ENCODE assay signal across 1 cellular context in genomic region chr1:44616991-44617702, GRCh38.
TF ChIP-seq lines count a peak whose summit lies in the region.

No MANE protein-coding gene starts in this region.

TF ChIP-seq in HepG2, 621 proteins besides CTCF, POLR2A, EP300 and RAD21 (continued from another document and continues in another):
- TF ChIP-seq, protein P1, sequence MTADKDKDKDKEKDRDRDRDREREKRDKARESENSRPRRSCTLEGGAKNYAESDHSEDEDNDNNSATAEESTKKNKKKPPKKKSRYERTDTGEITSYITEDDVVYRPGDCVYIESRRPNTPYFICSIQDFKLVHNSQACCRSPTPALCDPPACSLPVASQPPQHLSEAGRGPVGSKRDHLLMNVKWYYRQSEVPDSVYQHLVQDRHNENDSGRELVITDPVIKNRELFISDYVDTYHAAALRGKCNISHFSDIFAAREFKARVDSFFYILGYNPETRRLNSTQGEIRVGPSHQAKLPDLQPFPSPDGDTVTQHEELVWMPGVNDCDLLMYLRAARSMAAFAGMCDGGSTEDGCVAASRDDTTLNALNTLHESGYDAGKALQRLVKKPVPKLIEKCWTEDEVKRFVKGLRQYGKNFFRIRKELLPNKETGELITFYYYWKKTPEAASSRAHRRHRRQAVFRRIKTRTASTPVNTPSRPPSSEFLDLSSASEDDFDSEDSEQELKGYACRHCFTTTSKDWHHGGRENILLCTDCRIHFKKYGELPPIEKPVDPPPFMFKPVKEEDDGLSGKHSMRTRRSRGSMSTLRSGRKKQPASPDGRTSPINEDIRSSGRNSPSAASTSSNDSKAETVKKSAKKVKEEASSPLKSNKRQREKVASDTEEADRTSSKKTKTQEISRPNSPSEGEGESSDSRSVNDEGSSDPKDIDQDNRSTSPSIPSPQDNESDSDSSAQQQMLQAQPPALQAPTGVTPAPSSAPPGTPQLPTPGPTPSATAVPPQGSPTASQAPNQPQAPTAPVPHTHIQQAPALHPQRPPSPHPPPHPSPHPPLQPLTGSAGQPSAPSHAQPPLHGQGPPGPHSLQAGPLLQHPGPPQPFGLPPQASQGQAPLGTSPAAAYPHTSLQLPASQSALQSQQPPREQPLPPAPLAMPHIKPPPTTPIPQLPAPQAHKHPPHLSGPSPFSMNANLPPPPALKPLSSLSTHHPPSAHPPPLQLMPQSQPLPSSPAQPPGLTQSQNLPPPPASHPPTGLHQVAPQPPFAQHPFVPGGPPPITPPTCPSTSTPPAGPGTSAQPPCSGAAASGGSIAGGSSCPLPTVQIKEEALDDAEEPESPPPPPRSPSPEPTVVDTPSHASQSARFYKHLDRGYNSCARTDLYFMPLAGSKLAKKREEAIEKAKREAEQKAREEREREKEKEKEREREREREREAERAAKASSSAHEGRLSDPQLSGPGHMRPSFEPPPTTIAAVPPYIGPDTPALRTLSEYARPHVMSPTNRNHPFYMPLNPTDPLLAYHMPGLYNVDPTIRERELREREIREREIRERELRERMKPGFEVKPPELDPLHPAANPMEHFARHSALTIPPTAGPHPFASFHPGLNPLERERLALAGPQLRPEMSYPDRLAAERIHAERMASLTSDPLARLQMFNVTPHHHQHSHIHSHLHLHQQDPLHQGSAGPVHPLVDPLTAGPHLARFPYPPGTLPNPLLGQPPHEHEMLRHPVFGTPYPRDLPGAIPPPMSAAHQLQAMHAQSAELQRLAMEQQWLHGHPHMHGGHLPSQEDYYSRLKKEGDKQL (CRISPR knock-in tag; IDR thresholded peaks at IDR 0.05; ENCODE audit: low read depth), result no peak
- TF ChIP-seq PHF8 (CRISPR knock-in tag; IDR thresholded peaks at IDR 0.05) (no peak), CENPBD1 (CRISPR knock-in tag; IDR thresholded peaks at IDR 0.05; ENCODE audit: borderline replicate concordance, low read depth) (no peak), ZNF34 (CRISPR knock-in tag; IDR thresholded peaks at IDR 0.05; ENCODE audit: borderline replicate concordance) (no peak), ZMYM4 (CRISPR knock-in tag; IDR thresholded peaks at IDR 0.05) (peak; percentile 52), NR1H2 (CRISPR knock-in tag; IDR thresholded peaks at IDR 0.05; ENCODE audit: borderline replicate concordance, low read depth) (no peak), ZNF317 (CRISPR knock-in tag; IDR thresholded peaks at IDR 0.05) (no peak), ARID4A (CRISPR knock-in tag; IDR thresholded peaks at IDR 0.05; ENCODE audit: borderline replicate concordance) (peak; percentile 81), MLLT10 (CRISPR knock-in tag; IDR thresholded peaks at IDR 0.05) (no peak), MTF2 (CRISPR knock-in tag; IDR thresholded peaks at IDR 0.05; ENCODE audit: borderline replicate concordance) (peak; percentile 86), STAT6 (CRISPR knock-in tag; IDR thresholded peaks at IDR 0.05; ENCODE audit: borderline replicate concordance) (no peak), MEF2D (CRISPR knock-in tag; IDR thresholded peaks at IDR 0.05) (no peak), ZNF10 (CRISPR knock-in tag; IDR thresholded peaks at IDR 0.05; ENCODE audit: borderline replicate concordance, low read depth) (no peak), ONECUT2 (CRISPR knock-in tag; IDR thresholded peaks at IDR 0.05) (peak; percentile 96), PHF21A (CRISPR knock-in tag; IDR thresholded peaks at IDR 0.05) (peak; percentile 53), ZNF775 (CRISPR knock-in tag; IDR thresholded peaks at IDR 0.05; ENCODE audit: borderline replicate concordance) (no peak), ZBTB39 (CRISPR knock-in tag; IDR thresholded peaks at IDR 0.05) (0 out of 2 replicates have a peak, but pooled peaks have one; percentile 35), NPAS2 (CRISPR knock-in tag; IDR thresholded peaks at IDR 0.05; ENCODE audit: borderline replicate concordance) (no peak)
- TF ChIP-seq, protein P2, sequence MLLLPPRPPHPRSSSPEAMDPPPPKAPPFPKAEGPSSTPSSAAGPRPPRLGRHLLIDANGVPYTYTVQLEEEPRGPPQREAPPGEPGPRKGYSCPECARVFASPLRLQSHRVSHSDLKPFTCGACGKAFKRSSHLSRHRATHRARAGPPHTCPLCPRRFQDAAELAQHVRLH (CRISPR knock-in tag; IDR thresholded peaks at IDR 0.05; ENCODE audit: borderline replicate concordance, low read depth), result no peak
- TF ChIP-seq, protein P3, sequence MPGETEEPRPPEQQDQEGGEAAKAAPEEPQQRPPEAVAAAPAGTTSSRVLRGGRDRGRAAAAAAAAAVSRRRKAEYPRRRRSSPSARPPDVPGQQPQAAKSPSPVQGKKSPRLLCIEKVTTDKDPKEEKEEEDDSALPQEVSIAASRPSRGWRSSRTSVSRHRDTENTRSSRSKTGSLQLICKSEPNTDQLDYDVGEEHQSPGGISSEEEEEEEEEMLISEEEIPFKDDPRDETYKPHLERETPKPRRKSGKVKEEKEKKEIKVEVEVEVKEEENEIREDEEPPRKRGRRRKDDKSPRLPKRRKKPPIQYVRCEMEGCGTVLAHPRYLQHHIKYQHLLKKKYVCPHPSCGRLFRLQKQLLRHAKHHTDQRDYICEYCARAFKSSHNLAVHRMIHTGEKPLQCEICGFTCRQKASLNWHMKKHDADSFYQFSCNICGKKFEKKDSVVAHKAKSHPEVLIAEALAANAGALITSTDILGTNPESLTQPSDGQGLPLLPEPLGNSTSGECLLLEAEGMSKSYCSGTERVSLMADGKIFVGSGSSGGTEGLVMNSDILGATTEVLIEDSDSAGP (CRISPR knock-in tag; IDR thresholded peaks at IDR 0.05; ENCODE audit: borderline replicate concordance), result no peak
- TF ChIP-seq, protein P4, sequence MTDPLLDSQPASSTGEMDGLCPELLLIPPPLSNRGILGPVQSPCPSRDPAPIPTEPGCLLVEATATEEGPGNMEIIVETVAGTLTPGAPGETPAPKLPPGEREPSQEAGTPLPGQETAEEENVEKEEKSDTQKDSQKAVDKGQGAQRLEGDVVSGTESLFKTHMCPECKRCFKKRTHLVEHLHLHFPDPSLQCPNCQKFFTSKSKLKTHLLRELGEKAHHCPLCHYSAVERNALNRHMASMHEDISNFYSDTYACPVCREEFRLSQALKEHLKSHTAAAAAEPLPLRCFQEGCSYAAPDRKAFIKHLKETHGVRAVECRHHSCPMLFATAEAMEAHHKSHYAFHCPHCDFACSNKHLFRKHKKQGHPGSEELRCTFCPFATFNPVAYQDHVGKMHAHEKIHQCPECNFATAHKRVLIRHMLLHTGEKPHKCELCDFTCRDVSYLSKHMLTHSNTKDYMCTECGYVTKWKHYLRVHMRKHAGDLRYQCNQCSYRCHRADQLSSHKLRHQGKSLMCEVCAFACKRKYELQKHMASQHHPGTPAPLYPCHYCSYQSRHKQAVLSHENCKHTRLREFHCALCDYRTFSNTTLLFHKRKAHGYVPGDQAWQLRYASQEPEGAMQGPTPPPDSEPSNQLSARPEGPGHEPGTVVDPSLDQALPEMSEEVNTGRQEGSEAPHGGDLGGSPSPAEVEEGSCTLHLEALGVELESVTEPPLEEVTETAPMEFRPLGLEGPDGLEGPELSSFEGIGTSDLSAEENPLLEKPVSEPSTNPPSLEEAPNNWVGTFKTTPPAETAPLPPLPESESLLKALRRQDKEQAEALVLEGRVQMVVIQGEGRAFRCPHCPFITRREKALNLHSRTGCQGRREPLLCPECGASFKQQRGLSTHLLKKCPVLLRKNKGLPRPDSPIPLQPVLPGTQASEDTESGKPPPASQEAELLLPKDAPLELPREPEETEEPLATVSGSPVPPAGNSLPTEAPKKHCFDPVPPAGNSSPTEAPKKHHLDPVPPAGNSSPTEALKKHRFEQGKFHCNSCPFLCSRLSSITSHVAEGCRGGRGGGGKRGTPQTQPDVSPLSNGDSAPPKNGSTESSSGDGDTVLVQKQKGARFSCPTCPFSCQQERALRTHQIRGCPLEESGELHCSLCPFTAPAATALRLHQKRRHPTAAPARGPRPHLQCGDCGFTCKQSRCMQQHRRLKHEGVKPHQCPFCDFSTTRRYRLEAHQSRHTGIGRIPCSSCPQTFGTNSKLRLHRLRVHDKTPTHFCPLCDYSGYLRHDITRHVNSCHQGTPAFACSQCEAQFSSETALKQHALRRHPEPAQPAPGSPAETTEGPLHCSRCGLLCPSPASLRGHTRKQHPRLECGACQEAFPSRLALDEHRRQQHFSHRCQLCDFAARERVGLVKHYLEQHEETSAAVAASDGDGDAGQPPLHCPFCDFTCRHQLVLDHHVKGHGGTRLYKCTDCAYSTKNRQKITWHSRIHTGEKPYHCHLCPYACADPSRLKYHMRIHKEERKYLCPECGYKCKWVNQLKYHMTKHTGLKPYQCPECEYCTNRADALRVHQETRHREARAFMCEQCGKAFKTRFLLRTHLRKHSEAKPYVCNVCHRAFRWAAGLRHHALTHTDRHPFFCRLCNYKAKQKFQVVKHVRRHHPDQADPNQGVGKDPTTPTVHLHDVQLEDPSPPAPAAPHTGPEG (CRISPR knock-in tag; IDR thresholded peaks at IDR 0.05), result 0 out of 2 replicates have a peak, but pooled peaks have one; percentile 37
- TF ChIP-seq, protein P5, sequence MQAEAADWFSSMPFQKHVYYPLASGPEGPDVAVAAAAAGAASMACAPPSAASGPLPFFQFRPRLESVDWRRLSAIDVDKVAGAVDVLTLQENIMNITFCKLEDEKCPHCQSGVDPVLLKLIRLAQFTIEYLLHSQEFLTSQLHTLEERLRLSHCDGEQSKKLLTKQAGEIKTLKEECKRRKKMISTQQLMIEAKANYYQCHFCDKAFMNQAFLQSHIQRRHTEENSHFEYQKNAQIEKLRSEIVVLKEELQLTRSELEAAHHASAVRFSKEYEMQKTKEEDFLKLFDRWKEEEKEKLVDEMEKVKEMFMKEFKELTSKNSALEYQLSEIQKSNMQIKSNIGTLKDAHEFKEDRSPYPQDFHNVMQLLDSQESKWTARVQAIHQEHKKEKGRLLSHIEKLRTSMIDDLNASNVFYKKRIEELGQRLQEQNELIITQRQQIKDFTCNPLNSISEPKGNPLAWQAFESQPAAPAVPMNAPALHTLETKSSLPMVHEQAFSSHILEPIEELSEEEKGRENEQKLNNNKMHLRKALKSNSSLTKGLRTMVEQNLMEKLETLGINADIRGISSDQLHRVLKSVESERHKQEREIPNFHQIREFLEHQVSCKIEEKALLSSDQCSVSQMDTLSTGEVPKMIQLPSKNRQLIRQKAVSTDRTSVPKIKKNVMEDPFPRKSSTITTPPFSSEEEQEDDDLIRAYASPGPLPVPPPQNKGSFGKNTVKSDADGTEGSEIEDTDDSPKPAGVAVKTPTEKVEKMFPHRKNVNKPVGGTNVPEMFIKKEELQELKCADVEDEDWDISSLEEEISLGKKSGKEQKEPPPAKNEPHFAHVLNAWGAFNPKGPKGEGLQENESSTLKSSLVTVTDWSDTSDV (CRISPR knock-in tag; IDR thresholded peaks at IDR 0.05), result no peak
